1 cellular context compared by ENCODE assay signal in the genomic region with DNA sequence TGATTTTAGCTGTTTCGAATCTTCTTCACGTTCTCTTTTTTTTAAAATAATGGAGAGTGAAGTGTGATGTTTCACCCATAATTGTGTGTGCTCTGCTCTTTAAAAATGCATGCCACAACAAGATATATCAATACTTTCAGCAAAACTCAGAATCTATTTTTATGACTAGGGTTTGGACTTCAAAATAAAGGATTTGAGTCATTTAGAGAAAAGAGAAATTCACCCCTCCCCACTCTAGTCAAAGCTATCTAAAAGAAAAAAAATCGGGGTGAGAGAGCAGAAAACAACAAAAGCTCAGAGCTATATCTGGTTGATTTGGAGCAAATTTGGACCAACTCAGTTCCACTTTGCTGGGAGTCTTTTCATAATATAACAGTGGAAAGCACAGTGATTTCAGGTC.
TF ChIP-seq lines count a peak whose summit lies in the region.

No MANE protein-coding gene starts in this region.

TF ChIP-seq in GM12878, 131 proteins besides CTCF, POLR2A, EP300 and RAD21:
- TF ChIP-seq BCLAF1 (IDR thresholded peaks at IDR 0.05) (no peak), GABPA (IDR thresholded peaks at IDR 0.05; ENCODE audit: low read depth) (0 out of 2 replicates have a peak, but pooled peaks have one; percentile 10), RUNX3 (IDR thresholded peaks at IDR 0.05; ENCODE audit: low read length) (peak; percentile 38; the same call in 1 of the 2 replicates), JUNB (IDR thresholded peaks at IDR 0.05) (peak; percentile 79), MEF2A (IDR thresholded peaks at IDR 0.05; ENCODE audit: insufficient read depth, low read depth, low read length) (peak; percentile 78), IRF4 (IDR thresholded peaks at IDR 0.05; ENCODE audit: low read depth, low read length) (0 out of 2 replicates have a peak, but pooled peaks have one; percentile 48), NFIC (IDR thresholded peaks at IDR 0.05; ENCODE audit: low read depth, low read length) (peak; percentile 64), RELB (IDR thresholded peaks at IDR 0.05; ENCODE audit: low read depth) (no peak)
- TF ChIP-seq, protein P1, sequence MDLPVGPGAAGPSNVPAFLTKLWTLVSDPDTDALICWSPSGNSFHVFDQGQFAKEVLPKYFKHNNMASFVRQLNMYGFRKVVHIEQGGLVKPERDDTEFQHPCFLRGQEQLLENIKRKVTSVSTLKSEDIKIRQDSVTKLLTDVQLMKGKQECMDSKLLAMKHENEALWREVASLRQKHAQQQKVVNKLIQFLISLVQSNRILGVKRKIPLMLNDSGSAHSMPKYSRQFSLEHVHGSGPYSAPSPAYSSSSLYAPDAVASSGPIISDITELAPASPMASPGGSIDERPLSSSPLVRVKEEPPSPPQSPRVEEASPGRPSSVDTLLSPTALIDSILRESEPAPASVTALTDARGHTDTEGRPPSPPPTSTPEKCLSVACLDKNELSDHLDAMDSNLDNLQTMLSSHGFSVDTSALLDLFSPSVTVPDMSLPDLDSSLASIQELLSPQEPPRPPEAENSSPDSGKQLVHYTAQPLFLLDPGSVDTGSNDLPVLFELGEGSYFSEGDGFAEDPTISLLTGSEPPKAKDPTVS (IDR thresholded peaks at IDR 0.05; ENCODE audit: low read depth, low read length) = no peak
- TF ChIP-seq, protein P2, sequence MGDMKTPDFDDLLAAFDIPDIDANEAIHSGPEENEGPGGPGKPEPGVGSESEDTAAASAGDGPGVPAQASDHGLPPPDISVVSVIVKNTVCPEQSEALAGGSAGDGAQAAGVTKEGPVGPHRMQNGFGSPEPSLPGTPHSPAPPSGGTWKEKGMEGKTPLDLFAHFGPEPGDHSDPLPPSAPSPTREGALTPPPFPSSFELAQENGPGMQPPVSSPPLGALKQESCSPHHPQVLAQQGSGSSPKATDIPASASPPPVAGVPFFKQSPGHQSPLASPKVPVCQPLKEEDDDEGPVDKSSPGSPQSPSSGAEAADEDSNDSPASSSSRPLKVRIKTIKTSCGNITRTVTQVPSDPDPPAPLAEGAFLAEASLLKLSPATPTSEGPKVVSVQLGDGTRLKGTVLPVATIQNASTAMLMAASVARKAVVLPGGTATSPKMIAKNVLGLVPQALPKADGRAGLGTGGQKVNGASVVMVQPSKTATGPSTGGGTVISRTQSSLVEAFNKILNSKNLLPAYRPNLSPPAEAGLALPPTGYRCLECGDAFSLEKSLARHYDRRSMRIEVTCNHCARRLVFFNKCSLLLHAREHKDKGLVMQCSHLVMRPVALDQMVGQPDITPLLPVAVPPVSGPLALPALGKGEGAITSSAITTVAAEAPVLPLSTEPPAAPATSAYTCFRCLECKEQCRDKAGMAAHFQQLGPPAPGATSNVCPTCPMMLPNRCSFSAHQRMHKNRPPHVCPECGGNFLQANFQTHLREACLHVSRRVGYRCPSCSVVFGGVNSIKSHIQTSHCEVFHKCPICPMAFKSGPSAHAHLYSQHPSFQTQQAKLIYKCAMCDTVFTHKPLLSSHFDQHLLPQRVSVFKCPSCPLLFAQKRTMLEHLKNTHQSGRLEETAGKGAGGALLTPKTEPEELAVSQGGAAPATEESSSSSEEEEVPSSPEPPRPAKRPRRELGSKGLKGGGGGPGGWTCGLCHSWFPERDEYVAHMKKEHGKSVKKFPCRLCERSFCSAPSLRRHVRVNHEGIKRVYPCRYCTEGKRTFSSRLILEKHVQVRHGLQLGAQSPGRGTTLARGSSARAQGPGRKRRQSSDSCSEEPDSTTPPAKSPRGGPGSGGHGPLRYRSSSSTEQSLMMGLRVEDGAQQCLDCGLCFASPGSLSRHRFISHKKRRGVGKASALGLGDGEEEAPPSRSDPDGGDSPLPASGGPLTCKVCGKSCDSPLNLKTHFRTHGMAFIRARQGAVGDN (IDR thresholded peaks at IDR 0.05) = no peak
- TF ChIP-seq, protein P3, sequence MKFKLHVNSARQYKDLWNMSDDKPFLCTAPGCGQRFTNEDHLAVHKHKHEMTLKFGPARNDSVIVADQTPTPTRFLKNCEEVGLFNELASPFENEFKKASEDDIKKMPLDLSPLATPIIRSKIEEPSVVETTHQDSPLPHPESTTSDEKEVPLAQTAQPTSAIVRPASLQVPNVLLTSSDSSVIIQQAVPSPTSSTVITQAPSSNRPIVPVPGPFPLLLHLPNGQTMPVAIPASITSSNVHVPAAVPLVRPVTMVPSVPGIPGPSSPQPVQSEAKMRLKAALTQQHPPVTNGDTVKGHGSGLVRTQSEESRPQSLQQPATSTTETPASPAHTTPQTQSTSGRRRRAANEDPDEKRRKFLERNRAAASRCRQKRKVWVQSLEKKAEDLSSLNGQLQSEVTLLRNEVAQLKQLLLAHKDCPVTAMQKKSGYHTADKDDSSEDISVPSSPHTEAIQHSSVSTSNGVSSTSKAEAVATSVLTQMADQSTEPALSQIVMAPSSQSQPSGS (IDR thresholded peaks at IDR 0.05; ENCODE audit: low read length) = peak; percentile 35; the same call in 1 of the 2 replicates
